In genomic region chr2:12953596-12953995, GRCh38 we compare ENCODE assay signal across 29 cellular contexts.
"Had no signal": no experiment of that assay in that cellular context is flagged by ENCODE, and none has a peak within 500 bp of the region (broad histone marks: within the 10 kb centered on the region; RNA-seq: fewer than 3 reads in every experiment).

No MANE protein-coding gene starts in this region.

- H3K4me1 ChIP-seq: neural progenitor cell, parathyroid adenoma, psoas muscle, right lobe of liver, sigmoid colon, suprapubic skin, testis, tibial artery, transverse colon, upper lobe of right lung, uterus had no signal

- FAIRE-seq: small intestine had no signal

- H3K36me3 ChIP-seq: neural progenitor cell, ovary, right lobe of liver, sigmoid colon, suprapubic skin, tibial artery, transverse colon, upper lobe of right lung, uterus had no signal

- H3K4me3 Mint-ChIP-seq: naive thymus-derived CD8-positive, alpha-beta T cell; natural killer cell treated with Interleukin-12 subunit alpha and Interleukin-12 subunit beta and Interleukin-15 and Interleukin-18, amount 100 ng/mL, for 72 hours; neural progenitor cell; stimulated activated memory B cell treated with anti-CD40 and anti-IgM and Interleukin-4, amounts not matched to agents 10 μg/mL and 1 μg/mL and 100 μg/mL, for 72 hours; stimulated activated naive CD8-positive, alpha-beta T cell treated with anti-CD3 and anti-CD28 coated beads, Interleukin-15, amount 100 ng/mL, for 72 hours; type B pancreatic cell had no signal

- H3K9me3 ChIP-seq: ovary, psoas muscle, right lobe of liver, sigmoid colon, suprapubic skin, testis, tibial artery, transverse colon, upper lobe of right lung, uterus had no signal

- H3K4me2 ChIP-seq: neural progenitor cell had no signal

- H3K27ac ChIP-seq: neural progenitor cell, ovary, parathyroid adenoma, psoas muscle, right lobe of liver, sigmoid colon, suprapubic skin, testis, tibial artery, transverse colon, upper lobe of right lung, uterus had no signal

- ATAC-seq: naive thymus-derived CD8-positive, alpha-beta T cell; natural killer cell treated with Interleukin-12 subunit alpha and Interleukin-12 subunit beta and Interleukin-15 and Interleukin-18, amount 100 ng/mL, for 72 hours; psoas muscle; right cardiac atrium; right lobe of liver; stimulated activated memory B cell treated with anti-CD40 and anti-IgM and Interleukin-4, amounts not matched to agents 10 μg/mL and 1 μg/mL and 100 μg/mL, for 72 hours; stimulated activated naive CD8-positive, alpha-beta T cell treated with anti-CD3 and anti-CD28 coated beads, Interleukin-15, amount 100 ng/mL, for 72 hours; stimulated activated naive CD8-positive, alpha-beta T cell treated with anti-CD3 and anti-CD28 coated beads, Interleukin-15, Interleukin-2, amounts not matched to agents 100 U/mL and 50 U/mL, for 24 hours; upper lobe of right lung had no signal

- H3K27me3 ChIP-seq: neural progenitor cell, ovary, right lobe of liver, sigmoid colon, testis, tibial artery, transverse colon, upper lobe of right lung, uterus had no signal

- H3K27me3 Mint-ChIP-seq: progenitor cell of endocrine pancreas, type B pancreatic cell had no signal

- H3K4me1 Mint-ChIP-seq: neural progenitor cell had no signal

- H3K9ac ChIP-seq: neural progenitor cell, parathyroid adenoma had no signal

- H3K4me3 ChIP-seq: neural progenitor cell, ovary, psoas muscle, right lobe of liver, sigmoid colon, suprapubic skin, testis, tibial artery, transverse colon, upper lobe of right lung, uterus had no signal

- H3K36me3 Mint-ChIP-seq: naive thymus-derived CD8-positive, alpha-beta T cell; natural killer cell treated with Interleukin-12 subunit alpha and Interleukin-12 subunit beta and Interleukin-15 and Interleukin-18, amount 100 ng/mL, for 72 hours; neural progenitor cell; stimulated activated memory B cell treated with anti-CD40 and anti-IgM and Interleukin-4, amounts not matched to agents 10 μg/mL and 1 μg/mL and 100 μg/mL, for 72 hours; type B pancreatic cell had no signal

- H3K27ac Mint-ChIP-seq: naive thymus-derived CD8-positive, alpha-beta T cell; natural killer cell treated with Interleukin-12 subunit alpha and Interleukin-12 subunit beta and Interleukin-15 and Interleukin-18, amount 100 ng/mL, for 72 hours; neural progenitor cell; progenitor cell of endocrine pancreas; stimulated activated memory B cell treated with anti-CD40 and anti-IgM and Interleukin-4, amounts not matched to agents 10 μg/mL and 1 μg/mL and 100 μg/mL, for 72 hours; stimulated activated naive CD8-positive, alpha-beta T cell treated with anti-CD3 and anti-CD28 coated beads, Interleukin-15, amount 100 ng/mL, for 72 hours had no signal

- H3K9me3 Mint-ChIP-seq: naive thymus-derived CD8-positive, alpha-beta T cell; natural killer cell treated with Interleukin-12 subunit alpha and Interleukin-12 subunit beta and Interleukin-15 and Interleukin-18, amount 100 ng/mL, for 72 hours; stimulated activated memory B cell treated with anti-CD40 and anti-IgM and Interleukin-4, amounts not matched to agents 10 μg/mL and 1 μg/mL and 100 μg/mL, for 72 hours; type B pancreatic cell had no signal

- H2AFZ ChIP-seq: neural progenitor cell, parathyroid adenoma had no signal

- DNase-seq: naive thymus-derived CD8-positive, alpha-beta T cell; occipital lobe; ovary; posterior cingulate gyrus; psoas muscle; right cardiac atrium; right lobe of liver; sigmoid colon; small intestine; stimulated activated CD4-positive, alpha-beta T cell treated with anti-CD3 and anti-CD28 coated beads, Interleukin-15, amount 100 ng/mL, for 24 hours; stimulated activated CD4-positive, alpha-beta T cell treated with anti-CD3 and anti-CD28 coated beads, Interleukin-2, amount 100 ng/mL, for 24 hours; stimulated activated CD4-positive, alpha-beta T cell treated with anti-CD3 and anti-CD28 coated beads, Interleukin-2, amount 100 ng/mL, for 48 hours; stimulated activated CD4-positive, alpha-beta T cell treated with anti-CD3 and anti-CD28 coated beads, Interleukin-4, amount 100 ng/mL, for 24 hours; stimulated activated naive CD4-positive, alpha-beta T cell; stimulated activated naive CD8-positive, alpha-beta T cell treated with anti-CD3 and anti-CD28 coated beads, Interleukin-15, amount 100 ng/mL, for 72 hours; stimulated activated naive CD8-positive, alpha-beta T cell treated with anti-CD3 and anti-CD28 coated beads, Interleukin-15, Interleukin-2, amounts not matched to agents 100 U/mL and 50 U/mL, for 24 hours; substantia nigra; testis; tibial artery; transverse colon; upper lobe of right lung; uterus had no signal

- H3K79me2 ChIP-seq: parathyroid adenoma had no signal
